In the genomic region with DNA sequence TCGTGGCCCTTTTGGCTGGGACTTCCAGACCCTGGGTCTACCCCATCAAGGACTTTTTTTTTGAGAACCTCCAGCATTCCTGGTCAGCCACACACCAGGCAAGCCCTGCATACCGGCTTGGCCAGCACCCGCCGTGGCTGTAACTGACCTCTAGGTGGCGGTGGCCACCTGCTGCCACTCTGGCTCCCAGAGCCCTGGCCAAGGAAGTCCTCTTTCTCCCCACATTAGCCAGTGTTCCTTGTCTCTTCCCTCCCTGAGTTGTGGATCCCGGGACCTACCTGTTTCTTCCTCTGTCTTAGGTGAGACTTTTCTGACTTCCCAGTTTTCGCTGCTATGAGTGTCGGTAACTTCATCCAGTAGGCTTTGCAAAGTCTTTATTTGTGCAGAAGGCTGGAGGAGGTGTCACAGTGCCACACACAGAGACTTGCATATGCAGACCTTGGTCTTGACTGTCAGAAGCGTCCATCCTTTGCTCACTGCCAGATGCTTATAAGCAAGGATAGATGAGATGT, we compare ENCODE assay signal across 8 cellular contexts.
DNase-seq lines count a peak whose midpoint lies in the region; ATAC-seq and TF ChIP-seq lines count a peak whose summit lies in the region.

No MANE protein-coding gene starts in this region.

- no peaks in the 10 kb centered on the region for H3K27me3 ChIP-seq in CD4-positive, CD25-positive, alpha-beta regulatory T cell (ENCODE audit: control insufficient read depth, insufficient read depth, low read length)

- H3K27ac Mint-ChIP-seq in CD4-positive, CD25-positive, alpha-beta regulatory T cell = peak overlapping the region in 2 of 3 donors; percentile 27 to 72
- H3K27ac Mint-ChIP-seq in activated T-helper 17 cell treated with anti-CD3 and anti-CD28 coated beads, Interleukin-2, amount 50 U/mL, for 72 hours = peak overlapping the region; percentile 11
- no peak overlapping the region for H3K27ac Mint-ChIP-seq in osteocyte (ENCODE audit: unreplicated experiment)

- H3K4me1 Mint-ChIP-seq in CD4-positive, CD25-positive, alpha-beta regulatory T cell = peaks cover 10 to 40% (median 19%) of the 10 kb centered on the region in 4 donors
- H3K4me1 Mint-ChIP-seq in activated T-helper 17 cell treated with anti-CD3 and anti-CD28 coated beads, Interleukin-2, amount 50 U/mL, for 72 hours = peaks cover 8% of the 10 kb centered on the region
- no peaks in the 10 kb centered on the region for H3K4me1 Mint-ChIP-seq in osteocyte (ENCODE audit: unreplicated experiment)

- no peaks in the 10 kb centered on the region for H3K9me3 ChIP-seq in CD4-positive, CD25-positive, alpha-beta regulatory T cell (ENCODE audit: control insufficient read depth in 2 of 2, low read length in 2 of 2)

- H3K9me3 Mint-ChIP-seq in CD4-positive, CD25-positive, alpha-beta regulatory T cell = peaks cover 0 to 2% (median 0%) of the 10 kb centered on the region in 7 donors
- H3K9me3 Mint-ChIP-seq in activated T-helper 17 cell treated with anti-CD3 and anti-CD28 coated beads, Interleukin-2, amount 50 U/mL, for 72 hours = no peaks in the 10 kb centered on the region
- H3K9me3 Mint-ChIP-seq in osteocyte (ENCODE audit: unreplicated experiment) = no peaks in the 10 kb centered on the region

- TF ChIP-seq CTCF in osteocyte (IDR thresholded peaks at IDR 0.05) = peak; percentile 90

- H3K4me3 ChIP-seq in CD4-positive, CD25-positive, alpha-beta regulatory T cell (ENCODE audit: low read depth, low read length) = no peak overlapping the region

- peak in 1 of 2 donors; percentile 21 for ATAC-seq in CD4-positive, CD25-positive, alpha-beta regulatory T cell (ENCODE audit: low read depth in 2 of 2)
- peak; percentile 44 for ATAC-seq in HG02798 (IDR thresholded peaks at IDR 0.05; ENCODE audit: poor library complexity, unreplicated experiment)
- ATAC-seq in activated T-helper 17 cell treated with anti-CD3 and anti-CD28 coated beads, Interleukin-2, amount 50 U/mL, for 72 hours (replicated peaks) = peak; percentile 59

- H3K36me3 Mint-ChIP-seq in CD4-positive, CD25-positive, alpha-beta regulatory T cell = peaks cover 4% of the 10 kb centered on the region
- no peaks in the 10 kb centered on the region for H3K36me3 Mint-ChIP-seq in activated T-helper 17 cell treated with anti-CD3 and anti-CD28 coated beads, Interleukin-2, amount 50 U/mL, for 72 hours (ENCODE audit: low read depth)
- no peaks in the 10 kb centered on the region for H3K36me3 Mint-ChIP-seq in osteocyte (ENCODE audit: unreplicated experiment)

- H3K27ac ChIP-seq in CD4-positive, CD25-positive, alpha-beta regulatory T cell (ENCODE audit: insufficient read depth, low read length, poor library complexity, severe bottlenecking) = no peak overlapping the region

- H3K4me3 Mint-ChIP-seq in CD4-positive, CD25-positive, alpha-beta regulatory T cell = no peak overlapping the region
- H3K4me3 Mint-ChIP-seq in activated T-helper 17 cell treated with anti-CD3 and anti-CD28 coated beads, Interleukin-2, amount 50 U/mL, for 72 hours = no peak overlapping the region
- no peak overlapping the region for H3K4me3 Mint-ChIP-seq in osteocyte (ENCODE audit: unreplicated experiment)

- H3K36me3 ChIP-seq in CD4-positive, CD25-positive, alpha-beta regulatory T cell (ENCODE audit: control insufficient read depth, insufficient read depth, low read length) = no peaks in the 10 kb centered on the region

- intact Hi-C loops in head of caudate nucleus (cut with DNase I) = loop anchor here (5.0 kb wide), 1 partner anchor 362 kb away; no protein-coding TSS in a partner anchor

- H3K27me3 Mint-ChIP-seq in CD4-positive, CD25-positive, alpha-beta regulatory T cell = no peaks in the 10 kb centered on the region
- no peaks in the 10 kb centered on the region for H3K27me3 Mint-ChIP-seq in activated T-helper 17 cell treated with anti-CD3 and anti-CD28 coated beads, Interleukin-2, amount 50 U/mL, for 72 hours
- H3K27me3 Mint-ChIP-seq in osteocyte (ENCODE audit: unreplicated experiment) = no peaks in the 10 kb centered on the region

- peaks cover 10% of the 10 kb centered on the region for H3K4me1 ChIP-seq in CD4-positive, CD25-positive, alpha-beta regulatory T cell (ENCODE audit: control insufficient read depth, insufficient read depth, low read length, poor library complexity, severe bottlenecking)

- DNase-seq in CD4-positive, CD25-positive, alpha-beta regulatory T cell = peak; percentile 5 to 49 (median 16)
- DNase-seq in NOMO-1 (lab: John Stamatoyannopoulos, UW; ENCODE audit: unreplicated experiment in 2 of 2) (peak; percentile 36 to 37), head of caudate nucleus (peak; percentile 31 to 89 (median 77)), osteocyte (ENCODE audit: extremely low spot score, unreplicated experiment) (no peak)
- no peak for DNase-seq in effector CD4-positive, alpha-beta T cell
- DNase-seq in NK-92 treated with Interleukin-12 subunit alpha and Interleukin-12 subunit beta, amount 100 ng/mL, for 24 hours (lab: John Stamatoyannopoulos, UW) = no peak

Comparison
In these comparisons a context has a peak if more than half of its experiments do, and no peak if none do; other contexts are left out.
1. DNase-seq: peak in CD4-positive, CD25-positive, alpha-beta regulatory T cell (3 of 3), NOMO-1 (2 of 2) and head of caudate nucleus (42 of 42); none in osteocyte (single experiment), effector CD4-positive, alpha-beta T cell (single experiment) and NK-92 treated with Interleukin-12 subunit alpha and Interleukin-12 subunit beta, amount 100 ng/mL, for 24 hours (single experiment).